ENCODE assay signal across 15 cellular contexts in genomic region chr11:83573097-83573496, GRCh38.
DNase-seq lines count a peak whose midpoint lies in the region; ATAC-seq and TF ChIP-seq lines count a peak whose summit lies in the region.
"Had no signal": no experiment of that assay in that cellular context is flagged by ENCODE, and none has a peak within 500 bp of the region (broad histone marks: within the 10 kb centered on the region; RNA-seq: fewer than 3 reads in every experiment).

No MANE protein-coding gene starts in this region.

- DNase-seq in AG20443 (ENCODE audit: low spot score) = peak; percentile 33
- peak; percentile 67 for DNase-seq in NCI-H460 (ENCODE audit: extremely low read depth, low read depth)
- DNase-seq in epithelial cell of esophagus (ENCODE audit: low read depth) = peak; percentile 69
- no peak for DNase-seq in omental fat pad (ENCODE audit: low spot score)
- DNase-seq in stimulated activated CD4-positive, alpha-beta T cell treated with anti-CD3 and anti-CD28 coated beads, Interleukin-2, amount 100 ng/mL, for 48 hours = no peak
- DNase-seq in stimulated activated naive CD4-positive, alpha-beta T cell treated with Interleukin-2 at 50 U/mL for 16 hours (lab: John Stamatoyannopoulos, UW) = no peak
- no peak for DNase-seq in stimulated activated CD4-positive, alpha-beta T cell treated with anti-CD3 and anti-CD28 coated beads, Interleukin-2, amount 100 ng/mL, for 24 hours
- DNase-seq: activated CD4-positive, CD25-positive, alpha-beta regulatory T cell treated with anti-CD3 and anti-CD28 coated beads, Interleukin-2, amount 50 U/mL, for 72 hours; activated naive CD8-positive, alpha-beta T cell treated with anti-CD3 and anti-CD28 coated beads, Interleukin-2, amount 10 ng/mL, durations not matched to agents 7 days and 5 days; Karpas-422; nucleus accumbens; right cardiac atrium; stomach had no signal

- no peak for TF ChIP-seq CTCF in epithelial cell of esophagus (IDR thresholded peaks at IDR 0.05; ENCODE audit: insufficient read depth, low read depth, low read length, missing control alignments)
- no peak for TF ChIP-seq CTCF in omental fat pad (IDR thresholded peaks at IDR 0.05)

- H3K4me3 ChIP-seq in epithelial cell of esophagus (ENCODE audit: low read length) = no peak overlapping the region
- H3K4me3 ChIP-seq: stomach had no signal

- peak; percentile 43 for ATAC-seq in omental fat pad (ENCODE audit: low FRiP score)
- no peak for ATAC-seq in HG02938 (IDR thresholded peaks at IDR 0.05; ENCODE audit: unreplicated experiment)
- ATAC-seq: Panc1, right cardiac atrium had no signal

Comparison
In these comparisons a context has a peak if more than half of its experiments do, and no peak if none do; other contexts are left out.
1. DNase-seq: peak in AG20443 (single experiment), NCI-H460 (single experiment) and epithelial cell of esophagus (single experiment); none in omental fat pad (single experiment), stimulated activated CD4-positive, alpha-beta T cell treated with anti-CD3 and anti-CD28 coated beads, Interleukin-2, amount 100 ng/mL, for 48 hours (0 of 2), stimulated activated naive CD4-positive, alpha-beta T cell treated with Interleukin-2 at 50 U/mL for 16 hours (single experiment) and stimulated activated CD4-positive, alpha-beta T cell treated with anti-CD3 and anti-CD28 coated beads, Interleukin-2, amount 100 ng/mL, for 24 hours (0 of 2).